In the genomic region with DNA sequence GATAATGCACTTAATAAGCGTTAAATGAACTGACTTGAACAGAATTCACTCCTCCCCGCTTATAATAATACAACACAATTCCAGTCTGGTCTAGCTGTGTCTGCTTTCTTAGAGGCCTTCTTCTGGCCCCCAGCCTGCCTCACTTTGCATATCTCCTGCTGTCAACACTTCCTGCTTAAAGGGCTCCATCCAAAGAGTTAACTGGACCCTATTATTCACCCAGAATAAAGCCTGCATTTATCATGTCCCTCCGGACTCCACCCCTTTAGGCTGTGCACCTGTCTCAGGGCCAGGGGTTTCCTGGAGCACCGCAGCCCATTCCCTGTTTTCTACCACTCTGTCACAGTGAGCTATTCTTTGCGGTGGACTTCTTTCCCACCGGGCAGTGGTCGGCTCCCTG, we compare ENCODE assay signal across 23 cellular contexts.
"Had no signal": no experiment of that assay in that cellular context is flagged by ENCODE, and none has a peak within 500 bp of the region (broad histone marks: within the 10 kb centered on the region; RNA-seq: fewer than 3 reads in every experiment).

No MANE protein-coding gene starts in this region.

- H3K27me3 ChIP-seq: ascending aorta, right atrium auricular region, suprapubic skin had no signal

- ATAC-seq: activated CD8-positive, alpha-beta memory T cell treated with anti-CD3 and anti-CD28 coated beads, Interleukin-2, amount 10 ng/mL, durations not matched to agents 7 days and 5 days; activated naive CD8-positive, alpha-beta T cell treated with anti-CD3 and anti-CD28 coated beads, Interleukin-2, amount 50 U/mL, for 24 hours; esophagus mucosa; naive thymus-derived CD8-positive, alpha-beta T cell; T-cell had no signal

- H3K27ac ChIP-seq: ascending aorta, right atrium auricular region, suprapubic skin had no signal

- H3K4me3 ChIP-seq: ascending aorta, right atrium auricular region, skin epidermis, suprapubic skin had no signal

- H3K36me3 ChIP-seq: ascending aorta, right atrium auricular region, suprapubic skin had no signal

- H3K9me3 ChIP-seq: ascending aorta, right atrium auricular region, suprapubic skin had no signal

- H3K27me3 Mint-ChIP-seq: activated CD8-positive, alpha-beta memory T cell treated with anti-CD3 and anti-CD28 coated beads, Interleukin-2, amount 10 ng/mL, durations not matched to agents 7 days and 5 days; activated naive CD8-positive, alpha-beta T cell treated with anti-CD3 and anti-CD28 coated beads, Interleukin-2, amount 50 U/mL, for 24 hours; progenitor cell of endocrine pancreas; stimulated activated naive CD8-positive, alpha-beta T cell treated with anti-CD3 and anti-CD28 coated beads, Interleukin-15, Interleukin-2, amounts not matched to agents 100 ng/mL and 50 ng/mL, for 24 hours; T-cell; type B pancreatic cell had no signal

- DNase-seq: activated CD4-positive, alpha-beta T cell treated with anti-CD3 and anti-CD28 coated beads, Interleukin-2, amount 50 U/mL, for 48 hours; activated CD8-positive, alpha-beta memory T cell treated with anti-CD3 and anti-CD28 coated beads, Interleukin-2, amount 10 ng/mL, durations not matched to agents 7 days and 5 days; activated naive CD4-positive, alpha-beta T cell treated with anti-CD3 and anti-CD28 coated beads for 36 hours; activated naive CD8-positive, alpha-beta T cell treated with anti-CD3 and anti-CD28 coated beads, Interleukin-2, amount 50 U/mL, for 24 hours; activated T-cell treated with anti-CD3 and anti-CD28 coated beads, Interleukin-2, amount 50 U/mL, for 1 hour; hypothalamus; kidney glomerular epithelial cell; mesenchymal stem cell; naive thymus-derived CD8-positive, alpha-beta T cell; occipital lobe; stimulated activated CD4-positive, alpha-beta T cell treated with anti-CD3 and anti-CD28 coated beads, Interleukin-15, amount 100 ng/mL, for 24 hours; stimulated activated CD4-positive, alpha-beta T cell treated with anti-CD3 and anti-CD28 coated beads, Interleukin-4, amount 100 ng/mL, for 24 hours; T-cell; T-helper 9 cell had no signal

- H3K27ac Mint-ChIP-seq: activated CD8-positive, alpha-beta memory T cell treated with anti-CD3 and anti-CD28 coated beads, Interleukin-2, amount 10 ng/mL, durations not matched to agents 7 days and 5 days; activated naive CD4-positive, alpha-beta T cell treated with anti-CD3 and anti-CD28 coated beads for 36 hours; activated naive CD8-positive, alpha-beta T cell treated with anti-CD3 and anti-CD28 coated beads, Interleukin-2, amount 50 U/mL, for 24 hours; activated T-helper 2 cell treated with anti-CD3 and anti-CD28 coated beads, Interferon-gamma antibody, Interleukin-2, Interleukin-4, amounts not matched to agents 10 μg/mL and 5 μg/mL and 100 μg/mL, durations not matched to agents 14 hours and 24 hours and 36 hours; progenitor cell of endocrine pancreas; stimulated activated naive CD8-positive, alpha-beta T cell treated with anti-CD3 and anti-CD28 coated beads, Interleukin-15, Interleukin-2, amounts not matched to agents 100 ng/mL and 50 ng/mL, for 24 hours; type B pancreatic cell had no signal

- H3K9me3 Mint-ChIP-seq: activated naive CD4-positive, alpha-beta T cell treated with anti-CD3 and anti-CD28 coated beads for 36 hours; activated naive CD8-positive, alpha-beta T cell treated with anti-CD3 and anti-CD28 coated beads, Interleukin-2, amount 50 U/mL, for 24 hours; activated T-helper 2 cell treated with anti-CD3 and anti-CD28 coated beads, Interferon-gamma antibody, Interleukin-2, Interleukin-4, amounts not matched to agents 10 μg/mL and 5 μg/mL and 100 μg/mL, durations not matched to agents 14 hours and 24 hours and 36 hours; naive thymus-derived CD8-positive, alpha-beta T cell; stimulated activated naive CD8-positive, alpha-beta T cell treated with anti-CD3 and anti-CD28 coated beads, Interleukin-15, Interleukin-2, amounts not matched to agents 100 ng/mL and 50 ng/mL, for 24 hours; T-cell; type B pancreatic cell had no signal

- H3K4me1 Mint-ChIP-seq: naive thymus-derived CD8-positive, alpha-beta T cell; T-cell had no signal

- H3K4me3 Mint-ChIP-seq: activated CD8-positive, alpha-beta memory T cell treated with anti-CD3 and anti-CD28 coated beads, Interleukin-2, amount 10 ng/mL, durations not matched to agents 7 days and 5 days; activated naive CD4-positive, alpha-beta T cell treated with anti-CD3 and anti-CD28 coated beads for 36 hours; activated naive CD8-positive, alpha-beta T cell treated with anti-CD3 and anti-CD28 coated beads, Interleukin-2, amount 50 U/mL, for 24 hours; naive thymus-derived CD8-positive, alpha-beta T cell; stimulated activated naive CD8-positive, alpha-beta T cell treated with anti-CD3 and anti-CD28 coated beads, Interleukin-15, Interleukin-2, amounts not matched to agents 100 ng/mL and 50 ng/mL, for 24 hours; T-cell; type B pancreatic cell had no signal

- H3K4me1 ChIP-seq: ascending aorta, right atrium auricular region had no signal

- H3K36me3 Mint-ChIP-seq: activated CD8-positive, alpha-beta memory T cell treated with anti-CD3 and anti-CD28 coated beads, Interleukin-2, amount 10 ng/mL, durations not matched to agents 7 days and 5 days; naive thymus-derived CD8-positive, alpha-beta T cell; T-cell; type B pancreatic cell had no signal
